ENCODE assay signal across 11 cellular contexts in the genomic region with DNA sequence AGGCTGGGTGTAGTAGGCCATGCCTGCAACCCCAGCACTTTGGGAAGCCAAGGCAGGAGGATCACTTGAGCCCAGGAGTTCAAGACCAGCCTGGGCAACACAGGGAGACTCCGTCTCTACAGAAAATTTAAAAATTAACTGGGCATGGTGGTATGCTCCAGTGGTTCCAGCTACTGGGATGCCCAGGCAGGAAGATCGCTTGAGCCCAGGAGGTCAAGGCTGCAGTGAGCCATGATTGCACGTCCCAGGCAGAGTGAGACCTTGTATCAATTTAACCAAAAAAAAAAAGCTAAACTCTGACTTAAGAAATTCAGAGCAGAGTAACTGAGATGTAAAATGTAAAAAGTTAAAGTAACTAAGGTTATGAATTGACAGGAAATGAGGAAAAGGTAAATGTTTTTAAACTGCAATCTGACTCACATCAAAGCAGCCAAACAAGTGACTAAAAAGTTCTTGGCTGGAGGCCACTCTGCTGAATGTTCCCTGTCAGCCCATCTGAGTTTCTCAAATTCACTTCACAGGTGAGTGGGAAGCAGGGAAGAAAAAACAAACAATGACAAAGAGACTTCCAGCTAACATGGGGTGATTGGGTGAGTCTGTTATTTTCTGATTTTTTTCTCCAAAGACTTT. TPM values are rescaled to one million over a fixed set of nuclear protein-coding genes. Genes with fewer than 3 reads are reported as not detected.
DNase-seq lines count a peak whose midpoint lies in the region; ATAC-seq and TF ChIP-seq lines count a peak whose summit lies in the region.
"Had no signal": no experiment of that assay in that cellular context is flagged by ENCODE, and none has a peak within 500 bp of the region (broad histone marks: within the 10 kb centered on the region; RNA-seq: fewer than 3 reads in every experiment).

No MANE protein-coding gene starts in this region.

- H3K79me2 ChIP-seq in ACC112 (ENCODE audit: control insufficient read depth, insufficient read depth, low read length, unreplicated experiment) (peaks cover 20% of the 10 kb centered on the region), GM23338 (replicated peaks; ENCODE audit: insufficient read depth) (no peaks in the 10 kb centered on the region)

- H3K27ac Mint-ChIP-seq in GM23338 (peak overlapping the region; percentile 78), type B pancreatic cell (no peak overlapping the region)
- H3K27ac Mint-ChIP-seq: activated CD4-positive, alpha-beta T cell treated with anti-CD3 and anti-CD28 coated beads for 36 hours; activated naive CD8-positive, alpha-beta T cell treated with anti-CD3 and anti-CD28 coated beads, Interleukin-2, amount 10 ng/mL, durations not matched to agents 7 days and 5 days; CD4-positive, CD25-positive, alpha-beta regulatory T cell had no signal

- H3K4me1 ChIP-seq in ACC112 (ENCODE audit: control insufficient read depth, insufficient read depth, low read length, unreplicated experiment) (peaks cover 14% of the 10 kb centered on the region), GM23338 (ENCODE audit: insufficient read depth) (no peaks in the 10 kb centered on the region), adipocyte (ENCODE audit: control insufficient read depth, insufficient read depth, low read length) (peaks cover 10% of the 10 kb centered on the region)

- peaks cover 8% of the 10 kb centered on the region; the same call in 2 of the 3 replicates for H3K4me1 Mint-ChIP-seq in GM23338
- peaks cover 16% of the 10 kb centered on the region for H3K4me1 Mint-ChIP-seq in type B pancreatic cell (ENCODE audit: unreplicated experiment)
- H3K4me1 Mint-ChIP-seq: activated CD4-positive, alpha-beta T cell treated with anti-CD3 and anti-CD28 coated beads for 36 hours; activated naive CD8-positive, alpha-beta T cell treated with anti-CD3 and anti-CD28 coated beads, Interleukin-2, amount 10 ng/mL, durations not matched to agents 7 days and 5 days; CD4-positive, CD25-positive, alpha-beta regulatory T cell had no signal

- no peak overlapping the region for H2AFZ ChIP-seq in ACC112 (ENCODE audit: low read length, unreplicated experiment)
- no peak overlapping the region for H2AFZ ChIP-seq in GM23338

- H3K4me3 Mint-ChIP-seq in GM23338 (no peak overlapping the region), type B pancreatic cell (no peak overlapping the region)
- H3K4me3 Mint-ChIP-seq: activated CD4-positive, alpha-beta T cell treated with anti-CD3 and anti-CD28 coated beads for 36 hours; activated naive CD8-positive, alpha-beta T cell treated with anti-CD3 and anti-CD28 coated beads, Interleukin-2, amount 10 ng/mL, durations not matched to agents 7 days and 5 days; CD4-positive, CD25-positive, alpha-beta regulatory T cell had no signal

- no peak for DNase-seq in GM23338 (ENCODE audit: low spot score)
- peak; percentile 39 for DNase-seq in adipocyte (ENCODE audit: low read depth)
- DNase-seq in kidney tubule cell (ENCODE audit: low spot score) = peak; percentile 94
- no peak for DNase-seq in OCI-M1 (lab: John Stamatoyannopoulos, UW)
- no peak for DNase-seq in type B pancreatic cell (ENCODE audit: extremely low spot score, unreplicated experiment)
- DNase-seq: activated CD4-positive, alpha-beta T cell treated with anti-CD3 and anti-CD28 coated beads for 36 hours; activated naive CD8-positive, alpha-beta T cell treated with anti-CD3 and anti-CD28 coated beads, Interleukin-2, amount 10 ng/mL, durations not matched to agents 7 days and 5 days; CD4-positive, CD25-positive, alpha-beta regulatory T cell had no signal

- ATAC-seq in GM23338 (peak; percentile 32; the same call in 2 of the 3 replicates), HG02678 (IDR thresholded peaks at IDR 0.05; ENCODE audit: unreplicated experiment) (no peak), GM19023 (IDR thresholded peaks at IDR 0.05; ENCODE audit: unreplicated experiment) (no peak)
- ATAC-seq: activated CD4-positive, alpha-beta T cell treated with anti-CD3 and anti-CD28 coated beads for 36 hours had no signal

- no peaks in the 10 kb centered on the region for H3F3A ChIP-seq in GM23338 (replicated peaks; ENCODE audit: low read depth)

- H3K9me2 ChIP-seq in GM23338 (ENCODE audit: insufficient read depth) = no peaks in the 10 kb centered on the region

- TF ChIP-seq CTCF in GM23338 (conservative IDR thresholded peaks at IDR 0.05; ENCODE audit: low read depth in 2 of 2) = no peak
- no peak for TF ChIP-seq CTCF in type B pancreatic cell (conservative IDR thresholded peaks at IDR 0.05)

- H4K20me1 ChIP-seq in GM23338 (replicated peaks; ENCODE audit: insufficient read depth) = no peaks in the 10 kb centered on the region

- no peak overlapping the region for H3K4me3 ChIP-seq in ACC112 (ENCODE audit: low read depth, low read length)
- no peak overlapping the region for H3K4me3 ChIP-seq in GM23338
- H3K4me3 ChIP-seq in adipocyte (ENCODE audit: low read length) = no peak overlapping the region

- H3K36me3 ChIP-seq in ACC112 (ENCODE audit: insufficient read depth, low read length) (peaks cover 3% of the 10 kb centered on the region; the same call in 1 of the 2 replicates), GM23338 (ENCODE audit: insufficient read depth) (no peaks in the 10 kb centered on the region), adipocyte (ENCODE audit: control insufficient read depth, insufficient read depth, low read length, severe bottlenecking) (no peaks in the 10 kb centered on the region)

- H3K27ac ChIP-seq in ACC112 (ENCODE audit: low read depth, low read length) = peak overlapping the region; percentile 19
- no peak overlapping the region for H3K27ac ChIP-seq in GM23338 (ENCODE audit: low read depth)

- H3K27me3 ChIP-seq in ACC112 (ENCODE audit: insufficient read depth, low read length) (no peaks in the 10 kb centered on the region), GM23338 (ENCODE audit: insufficient read depth) (no peaks in the 10 kb centered on the region), adipocyte (replicated peaks; ENCODE audit: control insufficient read depth, insufficient read depth, low read length) (no peaks in the 10 kb centered on the region)

- H3K27me3 Mint-ChIP-seq in GM23338 (ENCODE audit: insufficient read depth, low read depth, poor library complexity) (peaks cover 2% of the 10 kb centered on the region), type B pancreatic cell (no peaks in the 10 kb centered on the region)
- H3K27me3 Mint-ChIP-seq: activated CD4-positive, alpha-beta T cell treated with anti-CD3 and anti-CD28 coated beads for 36 hours; activated naive CD8-positive, alpha-beta T cell treated with anti-CD3 and anti-CD28 coated beads, Interleukin-2, amount 10 ng/mL, durations not matched to agents 7 days and 5 days; CD4-positive, CD25-positive, alpha-beta regulatory T cell had no signal

- no peak overlapping the region for H3K9ac ChIP-seq in adipocyte (ENCODE audit: low read length)

- H3K9me3 Mint-ChIP-seq in GM23338 = peaks cover 18% of the 10 kb centered on the region
- H3K9me3 Mint-ChIP-seq in type B pancreatic cell = no peaks in the 10 kb centered on the region

- H3K36me3 Mint-ChIP-seq in GM23338 (ENCODE audit: low read depth) (peaks cover 12% of the 10 kb centered on the region), type B pancreatic cell (no peaks in the 10 kb centered on the region)
- H3K36me3 Mint-ChIP-seq: activated naive CD8-positive, alpha-beta T cell treated with anti-CD3 and anti-CD28 coated beads, Interleukin-2, amount 10 ng/mL, durations not matched to agents 7 days and 5 days; CD4-positive, CD25-positive, alpha-beta regulatory T cell had no signal

- H3K4me2 ChIP-seq in GM23338 = no peak overlapping the region

- no peaks in the 10 kb centered on the region for H3K9me3 ChIP-seq in adipocyte (ENCODE audit: control insufficient read depth, low read length)

TF ChIP-seq in GM23338, 12 proteins besides CTCF, POLR2A, EP300 and RAD21 (continues in another document):
- no peak for TF ChIP-seq CREB1 (CRISPR knock-in tag; IDR thresholded peaks at IDR 0.05; ENCODE audit: low read depth)
- no peak for TF ChIP-seq POLR2AphosphoS5 (IDR thresholded peaks at IDR 0.05; ENCODE audit: low read depth)
- TF ChIP-seq JUNB (IDR thresholded peaks at IDR 0.05; ENCODE audit: unreplicated experiment) = no peak
- TF ChIP-seq, protein P1, sequence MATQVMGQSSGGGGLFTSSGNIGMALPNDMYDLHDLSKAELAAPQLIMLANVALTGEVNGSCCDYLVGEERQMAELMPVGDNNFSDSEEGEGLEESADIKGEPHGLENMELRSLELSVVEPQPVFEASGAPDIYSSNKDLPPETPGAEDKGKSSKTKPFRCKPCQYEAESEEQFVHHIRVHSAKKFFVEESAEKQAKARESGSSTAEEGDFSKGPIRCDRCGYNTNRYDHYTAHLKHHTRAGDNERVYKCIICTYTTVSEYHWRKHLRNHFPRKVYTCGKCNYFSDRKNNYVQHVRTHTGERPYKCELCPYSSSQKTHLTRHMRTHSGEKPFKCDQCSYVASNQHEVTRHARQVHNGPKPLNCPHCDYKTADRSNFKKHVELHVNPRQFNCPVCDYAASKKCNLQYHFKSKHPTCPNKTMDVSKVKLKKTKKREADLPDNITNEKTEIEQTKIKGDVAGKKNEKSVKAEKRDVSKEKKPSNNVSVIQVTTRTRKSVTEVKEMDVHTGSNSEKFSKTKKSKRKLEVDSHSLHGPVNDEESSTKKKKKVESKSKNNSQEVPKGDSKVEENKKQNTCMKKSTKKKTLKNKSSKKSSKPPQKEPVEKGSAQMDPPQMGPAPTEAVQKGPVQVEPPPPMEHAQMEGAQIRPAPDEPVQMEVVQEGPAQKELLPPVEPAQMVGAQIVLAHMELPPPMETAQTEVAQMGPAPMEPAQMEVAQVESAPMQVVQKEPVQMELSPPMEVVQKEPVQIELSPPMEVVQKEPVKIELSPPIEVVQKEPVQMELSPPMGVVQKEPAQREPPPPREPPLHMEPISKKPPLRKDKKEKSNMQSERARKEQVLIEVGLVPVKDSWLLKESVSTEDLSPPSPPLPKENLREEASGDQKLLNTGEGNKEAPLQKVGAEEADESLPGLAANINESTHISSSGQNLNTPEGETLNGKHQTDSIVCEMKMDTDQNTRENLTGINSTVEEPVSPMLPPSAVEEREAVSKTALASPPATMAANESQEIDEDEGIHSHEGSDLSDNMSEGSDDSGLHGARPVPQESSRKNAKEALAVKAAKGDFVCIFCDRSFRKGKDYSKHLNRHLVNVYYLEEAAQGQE (IDR thresholded peaks at IDR 0.05; ENCODE audit: unreplicated experiment) = no peak
- no peak for TF ChIP-seq NANOG (IDR thresholded peaks at IDR 0.05; ENCODE audit: borderline replicate concordance)
- no peak for TF ChIP-seq ZNF114 (CRISPR knock-in tag; IDR thresholded peaks at IDR 0.05)

RNA-seq across cellular contexts. Expression of a gene that starts 21.3 kb away (rescaled TPM):
- 6.0 and 9.7 TPM in 2 replicates for total RNA-seq in GM23338 (2014; rRNA removed; shearing (Covaris generic))
- 1.5 and 3.1 TPM in 2 replicates for polyA plus RNA-seq in GM23338 (2016; fragmentation: Nextera tagmentation; extraction: Ambion mirVana)
- total RNA-seq in type B pancreatic cell (ENCODE audit: low replicate concordance) = 7.3 and 16.3 TPM in 2 replicates
- total RNA-seq: activated CD4-positive, alpha-beta T cell treated with anti-CD3 and anti-CD28 coated beads for 36 hours; activated naive CD8-positive, alpha-beta T cell treated with anti-CD3 and anti-CD28 coated beads, Interleukin-2, amount 10 ng/mL, durations not matched to agents 7 days and 5 days; CD4-positive, CD25-positive, alpha-beta regulatory T cell had no signal
- polyA plus RNA-seq: CD4-positive, CD25-positive, alpha-beta regulatory T cell had no signal

Comparison
In these comparisons a context has a peak if more than half of its experiments do, and no peak if none do; other contexts are left out.
1. DNase-seq: peak in adipocyte (single experiment) and kidney tubule cell (single experiment); none in GM23338 (single experiment), OCI-M1 (single experiment) and type B pancreatic cell (single experiment).